In the genomic region with DNA sequence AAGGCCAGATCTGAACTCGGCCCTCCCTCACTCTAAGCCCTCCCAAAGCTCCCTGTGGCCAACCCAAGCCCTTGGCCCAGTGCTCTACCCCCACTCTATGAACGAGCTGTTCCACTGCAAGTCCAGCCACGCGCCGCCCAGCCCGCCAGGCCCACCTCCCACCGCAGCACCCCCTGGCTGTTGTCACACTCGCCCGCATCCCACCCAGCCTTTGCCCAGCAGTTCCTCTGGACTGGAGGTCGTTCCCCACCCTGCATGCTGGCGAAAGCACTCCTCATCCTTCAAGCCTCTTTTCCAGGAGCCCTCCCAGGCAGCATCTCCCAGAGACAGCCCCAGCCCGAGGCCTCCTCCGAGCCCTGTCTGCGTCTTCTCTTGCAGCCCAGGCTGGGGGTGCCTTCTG, we compare ENCODE assay signal across 2 cellular contexts.
TF ChIP-seq lines count a peak whose summit lies in the region.

No MANE protein-coding gene starts in this region.

TF ChIP-seq in SK-N-SH treated with all-trans-retinoic acid at 6 μM for 48 hours, 23 proteins besides CTCF, POLR2A, EP300 and RAD21:
- no peak for TF ChIP-seq TSHZ2 (CRISPR knock-in tag; IDR thresholded peaks at IDR 0.05)

TF ChIP-seq in WTC11, 78 proteins besides CTCF, POLR2A, EP300 and RAD21 (continued from another document):
- TF ChIP-seq, protein P1, sequence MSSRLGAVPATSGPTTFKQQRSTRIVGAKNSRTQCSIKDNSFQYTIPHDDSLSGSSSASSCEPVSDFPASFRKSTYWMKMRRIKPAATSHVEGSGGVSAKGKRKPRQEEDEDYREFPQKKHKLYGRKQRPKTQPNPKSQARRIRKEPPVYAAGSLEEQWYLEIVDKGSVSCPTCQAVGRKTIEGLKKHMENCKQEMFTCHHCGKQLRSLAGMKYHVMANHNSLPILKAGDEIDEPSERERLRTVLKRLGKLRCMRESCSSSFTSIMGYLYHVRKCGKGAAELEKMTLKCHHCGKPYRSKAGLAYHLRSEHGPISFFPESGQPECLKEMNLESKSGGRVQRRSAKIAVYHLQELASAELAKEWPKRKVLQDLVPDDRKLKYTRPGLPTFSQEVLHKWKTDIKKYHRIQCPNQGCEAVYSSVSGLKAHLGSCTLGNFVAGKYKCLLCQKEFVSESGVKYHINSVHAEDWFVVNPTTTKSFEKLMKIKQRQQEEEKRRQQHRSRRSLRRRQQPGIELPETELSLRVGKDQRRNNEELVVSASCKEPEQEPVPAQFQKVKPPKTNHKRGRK (CRISPR knock-in tag; IDR thresholded peaks at IDR 0.05; ENCODE audit: borderline replicate concordance): no peak
- no peak for TF ChIP-seq GTF2I (CRISPR knock-in tag; conservative IDR thresholded peaks at IDR 0.05)
- no peak for TF ChIP-seq ZNF416 (CRISPR knock-in tag; IDR thresholded peaks at IDR 0.05)
- no peak for TF ChIP-seq FOXP1 (CRISPR knock-in tag; IDR thresholded peaks at IDR 0.05; ENCODE audit: borderline replicate concordance)
